In the genomic region with DNA sequence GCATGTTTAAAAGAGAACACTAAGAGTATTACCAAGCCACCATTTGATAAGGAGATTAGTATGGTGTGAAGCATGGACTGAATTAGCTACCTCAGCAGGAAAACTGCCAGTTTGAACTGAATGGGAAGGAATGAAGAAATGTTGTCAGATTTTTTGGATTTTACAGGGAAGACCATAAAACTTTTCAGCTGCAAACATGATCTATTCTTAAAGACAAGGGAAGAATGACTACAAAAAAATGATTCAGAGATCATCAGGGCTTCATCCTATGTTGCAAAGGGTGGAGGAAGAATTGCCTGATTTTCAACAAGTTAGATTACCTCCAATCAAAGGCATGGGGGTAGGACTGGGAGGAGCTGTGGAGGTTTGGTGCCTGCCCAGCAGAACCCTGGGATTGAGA, we compare ENCODE assay signal across 27 cellular contexts.
"Had no signal": no experiment of that assay in that cellular context is flagged by ENCODE, and none has a peak within 500 bp of the region (broad histone marks: within the 10 kb centered on the region; RNA-seq: fewer than 3 reads in every experiment).

No MANE protein-coding gene starts in this region.

- FAIRE-seq: small intestine, urothelium cell line had no signal

- H3K27me3 ChIP-seq: heart right ventricle, hepatocyte, neutrophil, right atrium auricular region, sigmoid colon, spleen, suprapubic skin, tibial artery, upper lobe of right lung had no signal

- H3K4me2 ChIP-seq: hepatocyte had no signal

- H3K9ac ChIP-seq: parathyroid adenoma had no signal

- H2AFZ ChIP-seq: hepatocyte, parathyroid adenoma had no signal

- H3K36me3 ChIP-seq: heart right ventricle, lower lobe of right lung, neutrophil, right atrium auricular region, sigmoid colon, spleen, suprapubic skin, thoracic aorta, tibial artery, upper lobe of right lung had no signal

- H3K27ac ChIP-seq: heart right ventricle, hepatocyte, lower lobe of right lung, neutrophil, parathyroid adenoma, psoas muscle, right atrium auricular region, sigmoid colon, spleen, suprapubic skin, thoracic aorta, tibial artery, upper lobe of right lung had no signal

- H3K4me1 ChIP-seq: heart right ventricle, lower lobe of right lung, psoas muscle, right atrium auricular region, sigmoid colon, spleen, suprapubic skin, tibial artery, upper lobe of right lung had no signal

- H3K4me3 ChIP-seq: heart right ventricle, hepatocyte, lower lobe of right lung, psoas muscle, right atrium auricular region, sigmoid colon, spleen, suprapubic skin, thoracic aorta, tibial artery, upper lobe of right lung had no signal

- H3K79me2 ChIP-seq: hepatocyte, parathyroid adenoma had no signal

- DNase-seq: heart right ventricle; islet precursor cell; kidney glomerular epithelial cell; left cardiac atrium; lower lobe of right lung; mammary epithelial cell; mesenchymal stem cell; naive thymus-derived CD8-positive, alpha-beta T cell; occipital lobe; psoas muscle; sigmoid colon; small intestine; spleen; stimulated activated CD4-positive, alpha-beta T cell treated with anti-CD3 and anti-CD28 coated beads, Interleukin-4, amount 100 ng/mL, for 24 hours; stimulated activated naive CD4-positive, alpha-beta T cell; tibial artery; trophoblast cell; upper lobe of right lung had no signal

- H3K9me3 ChIP-seq: lower lobe of right lung, neutrophil, psoas muscle, right atrium auricular region, sigmoid colon, spleen, suprapubic skin, thoracic aorta, upper lobe of right lung had no signal

- ATAC-seq: heart right ventricle; left cardiac atrium; left lobe of liver; lower lobe of right lung; naive thymus-derived CD8-positive, alpha-beta T cell; psoas muscle; stimulated activated effector memory CD8-positive, alpha-beta T cell treated with anti-CD3 and anti-CD28 coated beads, Interleukin-12 subunit alpha, Interleukin-12 subunit beta, amount 100 ng/mL, for 72 hours; upper lobe of right lung had no signal
